ENCODE assay signal across 22 cellular contexts in the genomic region with DNA sequence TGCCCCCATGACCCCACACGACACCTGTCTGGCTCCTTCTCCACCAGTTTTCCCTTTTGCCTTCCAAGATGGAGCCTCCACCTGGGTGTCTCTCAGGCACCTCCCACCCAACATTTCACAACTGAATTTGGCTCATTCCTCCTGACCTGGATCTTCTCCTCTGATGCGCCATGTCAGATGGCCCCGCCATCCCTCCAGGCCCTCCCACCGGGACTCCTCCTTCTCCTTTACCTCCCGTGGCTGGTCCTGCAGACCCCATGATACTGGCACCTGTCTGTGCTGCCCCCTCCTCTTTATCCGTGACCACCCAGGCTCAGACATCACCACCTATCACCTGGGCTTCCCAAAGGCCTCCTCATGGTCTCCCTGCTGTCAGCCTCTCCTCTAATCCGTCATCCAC. TPM values are rescaled to one million over a fixed set of nuclear protein-coding genes. Genes with fewer than 3 reads are reported as not detected.
DNase-seq lines count a peak whose midpoint lies in the region; ATAC-seq, FAIRE-seq and TF ChIP-seq lines count a peak whose summit lies in the region.
"Had no signal": no experiment of that assay in that cellular context is flagged by ENCODE, and none has a peak within 500 bp of the region (broad histone marks: within the 10 kb centered on the region; RNA-seq: fewer than 3 reads in every experiment).

No MANE protein-coding gene starts in this region.

- H3K9me3 ChIP-seq in Caco-2 (peaks cover 4% of the 10 kb centered on the region; the same call in 1 of the 2 replicates), H9 (ENCODE audit: control insufficient read depth, low read depth, low read length) (no peaks in the 10 kb centered on the region), H1 (ENCODE audit: insufficient read depth in 2 of 2, low read depth in 1 of 2, low read length in 1 of 2) (no peaks in the 10 kb centered on the region), neuronal stem cell (replicated peaks in 1 of 2; ENCODE audit: control insufficient read depth in 2 of 2, insufficient read depth in 1 of 2, low read depth in 1 of 2, low read length in 2 of 2) (peaks cover 0 to 3% of the 10 kb centered on the region in 2 donors), transverse colon (no peaks in the 10 kb centered on the region), tibial nerve (no peaks in the 10 kb centered on the region)
- H3K9me3 ChIP-seq: BE2C had no signal

- H3K56ac ChIP-seq in H9 (ENCODE audit: insufficient read length, low read depth, low read length) (no peak overlapping the region), H1 (replicated peaks; ENCODE audit: insufficient read length, low read depth, low read length) (no peak overlapping the region)

- no peaks in the 10 kb centered on the region for H3K27me3 ChIP-seq in Caco-2 (replicated peaks; ENCODE audit: control insufficient read depth, insufficient read depth, low read length)
- no peaks in the 10 kb centered on the region for H3K27me3 ChIP-seq in H9 (ENCODE audit: insufficient read depth, low read length)
- H3K27me3 ChIP-seq in H1 (replicated peaks in 1 of 4; ENCODE audit: control insufficient read depth in 3 of 4, extremely low read depth in 1 of 4, insufficient read depth in 3 of 4, low read length in 3 of 4), result no peaks in the 10 kb centered on the region
- H3K27me3 ChIP-seq in neuronal stem cell (ENCODE audit: control insufficient read depth in 3 of 3, insufficient read depth in 3 of 3, low read depth in 1 of 3, low read length in 3 of 3), result no peaks in the 10 kb centered on the region
- peaks cover 3% of the 10 kb centered on the region for H3K27me3 ChIP-seq in transverse colon
- H3K27me3 ChIP-seq in tibial nerve, result no peaks in the 10 kb centered on the region
- H3K27me3 ChIP-seq: BE2C had no signal

- H3K79me1 ChIP-seq in H9 (ENCODE audit: insufficient read depth, low read depth, low read length, poor library complexity, severe bottlenecking) (no peaks in the 10 kb centered on the region), H1 (ENCODE audit: low read depth, low read length) (no peaks in the 10 kb centered on the region), neuronal stem cell (ENCODE audit: low read depth, low read length) (no peaks in the 10 kb centered on the region)

- H2AK5ac ChIP-seq in H9 (ENCODE audit: insufficient read length, low read length) (no peak overlapping the region), H1 (ENCODE audit: low read depth, low read length) (no peak overlapping the region), neuronal stem cell (ENCODE audit: low read depth, low read length) (peak overlapping the region; percentile 96)

- no peak overlapping the region for H2BK12ac ChIP-seq in H9 (ENCODE audit: insufficient read length, low read depth, low read length)
- H2BK12ac ChIP-seq in H1 (ENCODE audit: low read depth, low read length), result no peak overlapping the region
- H2BK12ac ChIP-seq in neuronal stem cell (ENCODE audit: low read length), result no peak overlapping the region

- no peaks in the 10 kb centered on the region for H3K36me3 ChIP-seq in Caco-2 (ENCODE audit: control insufficient read depth, insufficient read depth, low read length)
- H3K36me3 ChIP-seq in H1 (ENCODE audit: control insufficient read depth in 2 of 4, insufficient read depth in 4 of 4, low read length in 3 of 4), result no peaks in the 10 kb centered on the region
- no peaks in the 10 kb centered on the region for H3K36me3 ChIP-seq in neuronal stem cell (replicated peaks in 1 of 2; ENCODE audit: control insufficient read depth in 2 of 2, insufficient read depth in 2 of 2, low read length in 2 of 2)
- no peaks in the 10 kb centered on the region for H3K36me3 ChIP-seq in transverse colon
- H3K36me3 ChIP-seq in tibial nerve, result no peaks in the 10 kb centered on the region
- H3K36me3 ChIP-seq: BE2C had no signal

- H4K91ac ChIP-seq in H9 (ENCODE audit: insufficient read length, low read depth, low read length), result no peak overlapping the region
- no peak overlapping the region for H4K91ac ChIP-seq in H1 (replicated peaks; ENCODE audit: insufficient read length, low read length)
- H4K91ac ChIP-seq in neuronal stem cell (ENCODE audit: low read depth, low read length, poor library complexity), result no peak overlapping the region

- H2AFZ ChIP-seq in H9 (ENCODE audit: low read length) (no peak overlapping the region), H1 (ENCODE audit: low read length) (no peak overlapping the region), neuronal stem cell (ENCODE audit: low read length) (no peak overlapping the region)
- H2AFZ ChIP-seq: GM23338 had no signal

- no peak overlapping the region for H3K27ac ChIP-seq in H9 (ENCODE audit: insufficient read length, low read depth, low read length)
- H3K27ac ChIP-seq in H1 (ENCODE audit: low read depth, low read length), result no peak overlapping the region
- H3K27ac ChIP-seq in neuronal stem cell (replicated peaks; ENCODE audit: low read length), result no peak overlapping the region
- no peak overlapping the region for H3K27ac ChIP-seq in transverse colon
- H3K27ac ChIP-seq in tibial nerve, result no peak overlapping the region
- H3K27ac ChIP-seq: HL-60 had no signal

- H3K4me1 Mint-ChIP-seq in Caco-2 (ENCODE audit: low read depth, unreplicated experiment) (peaks cover 6% of the 10 kb centered on the region), H9 (peaks cover 0 to 8% of the 10 kb centered on the region in 2 experiments; a peak in 2 of 4 replicates)
- H3K4me1 Mint-ChIP-seq: GM23338 had no signal

- H2BK5ac ChIP-seq in H9 (ENCODE audit: insufficient read length, low read length) (no peak overlapping the region), H1 (ENCODE audit: low read depth, low read length) (no peak overlapping the region), neuronal stem cell (ENCODE audit: low read length) (no peak overlapping the region)

- no TSS peak for BruUV-seq in Caco-2 (replicated peaks; lab: Mats Ljungman, UMichigan)

- DNase-seq in Caco-2, result no peak
- peak; percentile 25 for DNase-seq in H9
- DNase-seq in H1 (ENCODE audit: low read depth in 1 of 2, low spot score in 2 of 2), result no peak
- no peak for DNase-seq in neuronal stem cell (ENCODE audit: low spot score)
- DNase-seq in islet precursor cell, result no peak
- no peak for DNase-seq in transverse colon
- DNase-seq in tibial nerve (ENCODE audit: low spot score in 2 of 2), result no peak
- DNase-seq: ACHN; BE2C; C1 segment of cervical spinal cord; CD4-positive, CD25-positive, alpha-beta regulatory T cell; CD8-positive, alpha-beta memory T cell; COR-L47 had no signal

- no peak for TF ChIP-seq POLR2A in H1 (IDR thresholded peaks at IDR 0.05; ENCODE audit: control extremely low read depth in 1 of 2, low read depth in 2 of 2, low read length in 2 of 2)
- no peak for TF ChIP-seq POLR2A in transverse colon (IDR thresholded peaks at IDR 0.05)
- no peak for TF ChIP-seq POLR2A in tibial nerve (IDR thresholded peaks at IDR 0.05)

- TF ChIP-seq EP300 in H1 (IDR thresholded peaks at IDR 0.05; ENCODE audit: borderline replicate concordance in 1 of 2, low read depth in 2 of 2, low read length in 2 of 2) (no peak), transverse colon (IDR thresholded peaks at IDR 0.05; ENCODE audit: low read depth) (no peak), tibial nerve (IDR thresholded peaks at IDR 0.05) (no peak)

- H3K36me3 Mint-ChIP-seq in Caco-2 (ENCODE audit: insufficient read depth, unreplicated experiment), result no peaks in the 10 kb centered on the region
- peaks cover 0 to 5% (median 0%) of the 10 kb centered on the region in 3 experiments; a peak in 2 of 7 replicates for H3K36me3 Mint-ChIP-seq in H9 (ENCODE audit: insufficient read depth in 1 of 3, low read depth in 3 of 3)
- H3K36me3 Mint-ChIP-seq: CD4-positive, CD25-positive, alpha-beta regulatory T cell; CD8-positive, alpha-beta memory T cell had no signal

- H3K23ac ChIP-seq in H9 (ENCODE audit: insufficient read length, low read depth, low read length), result no peak overlapping the region
- no peak overlapping the region for H3K23ac ChIP-seq in H1 (ENCODE audit: insufficient read length)
- H3K23ac ChIP-seq in neuronal stem cell (ENCODE audit: low read depth, low read length, poor library complexity), result no peak overlapping the region

- H2BK120ac ChIP-seq in H9 (ENCODE audit: low read depth, low read length, poor library complexity, severe bottlenecking) (no peak overlapping the region), H1 (replicated peaks; ENCODE audit: low read depth, low read length) (no peak overlapping the region), neuronal stem cell (ENCODE audit: low read depth, low read length) (no peak overlapping the region)

- no peak for ATAC-seq in GM19463 (IDR thresholded peaks at IDR 0.05; ENCODE audit: unreplicated experiment)
- ATAC-seq: GM23338, K562 had no signal

- H3K18ac ChIP-seq in H9 (ENCODE audit: insufficient read length, low read depth, low read length) (no peak overlapping the region), H1 (ENCODE audit: extremely low read depth, low read length) (no peak overlapping the region), neuronal stem cell (ENCODE audit: low read length) (peak overlapping the region; percentile 52)

- H3K4me1 ChIP-seq in Caco-2 (no peaks in the 10 kb centered on the region), H9 (ENCODE audit: insufficient read depth, low read length) (no peaks in the 10 kb centered on the region), H1 (replicated peaks in 1 of 4; ENCODE audit: control insufficient read depth in 3 of 4, insufficient read depth in 4 of 4, low read length in 3 of 4) (no peaks in the 10 kb centered on the region), neuronal stem cell (ENCODE audit: control insufficient read depth in 2 of 2, insufficient read depth in 1 of 2, low read depth in 1 of 2, low read length in 2 of 2) (peaks cover 0 to 4% of the 10 kb centered on the region in 2 donors), transverse colon (peaks cover 0 to 6% (median 4%) of the 10 kb centered on the region in 4 donors), tibial nerve (peaks cover 0 to 7% (median 2%) of the 10 kb centered on the region in 4 donors)
- H3K4me1 ChIP-seq: BE2C had no signal

- H4K5ac ChIP-seq in H9 (ENCODE audit: insufficient read length, low read depth, low read length) (no peak overlapping the region), H1 (ENCODE audit: insufficient read length, low read depth, low read length) (no peak overlapping the region)

- H2BK15ac ChIP-seq in H9 (ENCODE audit: low read depth, low read length) (no peak overlapping the region), H1 (ENCODE audit: low read length) (no peak overlapping the region), neuronal stem cell (ENCODE audit: low read length) (peak overlapping the region; percentile 41)

- no peak overlapping the region for H3K4me2 ChIP-seq in H9 (ENCODE audit: insufficient read depth, insufficient read length, low read length)
- H3K4me2 ChIP-seq in H1 (ENCODE audit: insufficient read depth in 1 of 2, low read depth in 2 of 2, low read length in 2 of 2), result no peak overlapping the region
- H3K4me2 ChIP-seq in neuronal stem cell (ENCODE audit: insufficient read depth, low read length, poor library complexity, severe bottlenecking), result no peak overlapping the region
- H3K4me2 ChIP-seq: GM23338 had no signal

- POLR2A ChIA-PET in Caco-2 (lab: Charles Lee) (no interaction called here), H1 (lab: Charles Lee; ENCODE audit: partially characterized antibody) (interaction anchor here (0.5 kb wide), 1 partner anchor 514 kb away, joined by 3 read pairs; no protein-coding TSS in a partner anchor)

- no peaks in the 10 kb centered on the region for H4K20me1 ChIP-seq in H9 (ENCODE audit: control insufficient read depth, insufficient read depth, insufficient read length)
- peaks cover 0 to 4% of the 10 kb centered on the region in 2 experiments for H4K20me1 ChIP-seq in H1 (replicated peaks in 1 of 2; ENCODE audit: control insufficient read depth in 1 of 2, insufficient read depth in 2 of 2, low read length in 2 of 2)

- H3K4me3 ChIP-seq in Caco-2 (ENCODE audit: low read depth, low read length) (no peak overlapping the region), H1 (ENCODE audit: extremely low read depth in 1 of 4, insufficient read depth in 2 of 4, low read depth in 3 of 4, low read length in 4 of 4) (no peak overlapping the region), neuronal stem cell (ENCODE audit: low read length in 2 of 2) (no peak overlapping the region), transverse colon (no peak overlapping the region), tibial nerve (no peak overlapping the region)
- H3K4me3 ChIP-seq: GM23338, K562 had no signal

- FAIRE-seq in H1 (lab: Jason Lieb, UNC), result no peak
- FAIRE-seq: A204.1, D721Med, G401.6, GM12892, GM18507, K562 had no signal

- H3K4me3 Mint-ChIP-seq in Caco-2 (ENCODE audit: unreplicated experiment) (no peak overlapping the region), H9 (no peak overlapping the region)
- H3K4me3 Mint-ChIP-seq: CD4-positive, CD25-positive, alpha-beta regulatory T cell; GM23338 had no signal

- H2BK20ac ChIP-seq in H9 (ENCODE audit: low read depth, low read length, poor library complexity, severe bottlenecking) (no peak overlapping the region), H1 (ENCODE audit: low read length) (no peak overlapping the region)

- H3K27me3 Mint-ChIP-seq in Caco-2 (ENCODE audit: insufficient read depth, unreplicated experiment) (peaks cover 2% of the 10 kb centered on the region), H9 (ENCODE audit: low read depth) (peaks cover 2% of the 10 kb centered on the region; the same call in 1 of the 2 replicates)

- H3K9ac ChIP-seq in H9 (ENCODE audit: extremely low read depth, insufficient read length, low read length) (no peak overlapping the region), H1 (replicated peaks in 1 of 4; ENCODE audit: extremely low read depth in 1 of 4, low read depth in 3 of 4, low read length in 3 of 4) (no peak overlapping the region), neuronal stem cell (ENCODE audit: low read depth, low read length, poor library complexity) (no peak overlapping the region)

- H3K4ac ChIP-seq in H9 (ENCODE audit: low read depth, low read length) (no peak overlapping the region), H1 (replicated peaks; ENCODE audit: insufficient read length, low read depth, low read length) (no peak overlapping the region), neuronal stem cell (ENCODE audit: low read length) (no peak overlapping the region)

- TF ChIP-seq RAD21 in H1 (IDR thresholded peaks at IDR 0.05 in 1 of 2, conservative IDR thresholded peaks at IDR 0.05 in 1 of 2; ENCODE audit: low read depth in 2 of 2, low read length in 2 of 2), result no peak

- H3K27ac Mint-ChIP-seq in Caco-2 (ENCODE audit: unreplicated experiment) (peak overlapping the region; percentile 49), H9 (peak overlapping the region in 1 of 3 experiments; percentile 64; a peak in 2 of 7 replicates)
- H3K27ac Mint-ChIP-seq: GM23338 had no signal

- H3K14ac ChIP-seq in H9 (ENCODE audit: insufficient read depth, low read length) (no peak overlapping the region), H1 (ENCODE audit: insufficient read length) (no peak overlapping the region), neuronal stem cell (ENCODE audit: low read length) (no peak overlapping the region)

- H4K8ac ChIP-seq in H9 (replicated peaks; ENCODE audit: insufficient read length, low read depth, low read length) (no peak overlapping the region), H1 (ENCODE audit: extremely low read depth, insufficient read depth, low read length) (peak overlapping the region; percentile 92; the same call in 1 of the 2 replicates), neuronal stem cell (ENCODE audit: low read depth, low read length) (no peak overlapping the region)

- H3K79me2 ChIP-seq in H9 (ENCODE audit: insufficient read depth, low read length) (no peaks in the 10 kb centered on the region), H1 (ENCODE audit: control insufficient read depth in 1 of 2, insufficient read depth in 2 of 2, low read length in 2 of 2) (no peaks in the 10 kb centered on the region)

- TF ChIP-seq CTCF in Caco-2 (IDR thresholded peaks at IDR 0.05; ENCODE audit: insufficient read depth in 1 of 2, low read depth in 1 of 2, low read length in 1 of 2, severe bottlenecking in 1 of 2, unreplicated experiment in 1 of 2), result no peak
- no peak for TF ChIP-seq CTCF in H9 (conservative IDR thresholded peaks at IDR 0.05)
- TF ChIP-seq CTCF in H1 (IDR thresholded peaks at IDR 0.05; ENCODE audit: control extremely low read depth in 1 of 3, insufficient read depth in 1 of 3, low read depth in 1 of 3, low read length in 3 of 3), result no peak
- TF ChIP-seq CTCF in transverse colon (IDR thresholded peaks at IDR 0.05), result no peak
- TF ChIP-seq CTCF in tibial nerve (IDR thresholded peaks at IDR 0.05), result no peak

- no peaks in the 10 kb centered on the region for H3K23me2 ChIP-seq in H9 (ENCODE audit: insufficient read length, low read depth, low read length, poor library complexity, severe bottlenecking)
- peaks cover 7% of the 10 kb centered on the region; the same call in 1 of the 2 replicates for H3K23me2 ChIP-seq in H1 (ENCODE audit: low read depth, low read length)

- CTCF ChIA-PET in Caco-2 (lab: Charles Lee) (no interaction called here), H1 (lab: Charles Lee; ENCODE audit: partially characterized antibody) (interaction anchor here (1.6 kb wide), 1 partner anchor 18 kb away, joined by 4 read pairs; no protein-coding TSS in a partner anchor)

- in situ Hi-C loops in transverse colon (cut with MboI; ENCODE audit: low pct_ligation_motif_present in 1 of 4, low pct_unique_long_range_greater_than_20kb in 1 of 4, low sequenced_read_pairs in 3 of 4), result no loop called here

- no peak overlapping the region for H3T11ph ChIP-seq in H9 (ENCODE audit: low read length)

- H3K9me3 Mint-ChIP-seq in Caco-2 (ENCODE audit: unreplicated experiment), result peaks cover 15% of the 10 kb centered on the region
- H3K9me3 Mint-ChIP-seq in H9, result peaks cover 5 to 6% of the 10 kb centered on the region in 2 experiments; a peak in 3 of 5 replicates
- H3K9me3 Mint-ChIP-seq: CD4-positive, CD25-positive, alpha-beta regulatory T cell; CD8-positive, alpha-beta memory T cell had no signal

- intact Hi-C loops in Caco-2 (cut with micrococcal nuclease; ENCODE audit: unreplicated experiment), result no loop called here
- intact Hi-C loops in transverse colon (cut with DNase I; ENCODE audit: low total_unique reads), result no loop called here

- no CpG with 5 or more reads among the region's 7 CpGs for WGBS in H9 (ENCODE audit: extremely low coverage, insufficient read length, low lambda C conversion rate)
- 91% methylated on average over 7 of the region's 7 CpGs; no CpG with 5 or more reads in 1 of the 2 experiments for WGBS in H1 (ENCODE audit: extremely low coverage in 1 of 2, insufficient coverage in 1 of 2, insufficient read length in 1 of 2, insufficient replicate concordance in 2 of 2, low coverage in 1 of 2, low lambda C conversion rate in 2 of 2, missing lambda C conversion rate in 1 of 2), 2 experiments
- no CpG with 5 or more reads among the region's 7 CpGs for WGBS in neuronal stem cell (ENCODE audit: extremely low coverage in 2 of 2, insufficient read length in 2 of 2, insufficient replicate concordance in 1 of 2), 2 donors
- 84 to 100% methylated on average over 3 to 7 of the region's 7 CpGs for WGBS in transverse colon (ENCODE audit: low coverage in 1 of 2), 2 donors
- WGBS in tibial nerve, 2 donors, result 87 to 89% methylated on average over 7 of the region's 7 CpGs

RNA-seq across cellular contexts. Expression of gene TRPV3, which starts 4.7 kb away (rescaled TPM):
- 8.4 and 8.9 TPM in 2 replicates for total RNA-seq in Caco-2 (2022)
- total RNA-seq in H9 (2021), result 0.63 and 1.2 TPM in 2 replicates
- 0.40 and 0.56 TPM in 2 replicates for total RNA-seq in H1 (2021; fragmentation: NEBNext Ultra II Directional; extraction: Animal tissue kit (Norgen Biotek cat#: 25700))
- polyA plus RNA-seq in H1 (2011; rRNA removed), result 1.0 and 1.1 TPM in 2 replicates
- 1.6 TPM for polyA plus RNA-seq in H1 (2011; cell fraction: cytosol; rRNA removed)
- polyA plus RNA-seq in H1 (2011; cell fraction: nucleus; rRNA removed), result 3.0 TPM
- polyA plus RNA-seq in H1 (2012, experiment 1 of 2), result 0.55 to 0.91 TPM (median 0.73 TPM) in 4 replicates
- 0.12 TPM for polyA plus RNA-seq in H1 (2012, experiment 2 of 2)
- 0.36 TPM for polyA plus RNA-seq in H1 (2013, experiment 1 of 2)
- polyA plus RNA-seq in H1 (2013, experiment 2 of 2), result 0.28 TPM
- polyA minus RNA-seq in H1 (2011; rRNA and poly(A)+ RNA removed), result 1.9 and 5.2 TPM in 2 replicates
- 1.3 TPM for polyA minus RNA-seq in H1 (2011; cell fraction: cytosol; rRNA and poly(A)+ RNA removed)
- polyA minus RNA-seq in H1 (2011; cell fraction: nucleus; rRNA and poly(A)+ RNA removed), result 1.9 TPM
- polyA plus RNA-seq in neuronal stem cell (2013, experiment 1 of 2), result 2.0 TPM
- polyA plus RNA-seq in neuronal stem cell (2013, experiment 2 of 2), result 2.4 TPM
- total RNA-seq in transverse colon, result 1 to 10 TPM in 3 of 4 donors, under 1 TPM in 1; 0.20 to 7.1 (median 3.7) TPM
- 10 to 100 TPM in 1 of 4 donors, 1 to 10 TPM in 3; 4.2 to 21.4 (median 9.7) TPM for total RNA-seq in tibial nerve

RNA-seq across cellular contexts. Expression of gene TRPV1, which starts 56.3 kb away (rescaled TPM):
- total RNA-seq in Caco-2 (2022), result 1.8 and 3.1 TPM in 2 replicates
- total RNA-seq in H9 (2021), result 5.5 and 8.1 TPM in 2 replicates
- total RNA-seq in H1 (2021; fragmentation: NEBNext Ultra II Directional; extraction: Animal tissue kit (Norgen Biotek cat#: 25700)), result 2.5 and 3.0 TPM in 2 replicates
- polyA plus RNA-seq in H1 (2011; rRNA removed), result 3.0 and 3.5 TPM in 2 replicates
- polyA plus RNA-seq in H1 (2011; cell fraction: cytosol; rRNA removed), result 3.4 TPM
- polyA plus RNA-seq in H1 (2011; cell fraction: nucleus; rRNA removed), result 10.8 TPM
- polyA plus RNA-seq in H1 (2012, experiment 1 of 2), result 2.8 to 3.6 TPM (median 3.5 TPM) in 4 replicates
- polyA plus RNA-seq in H1 (2012, experiment 2 of 2), result 1.5 TPM
- 2.1 TPM for polyA plus RNA-seq in H1 (2013, experiment 1 of 2)
- polyA plus RNA-seq in H1 (2013, experiment 2 of 2), result 1.9 TPM
- polyA minus RNA-seq in H1 (2011; rRNA and poly(A)+ RNA removed), result 3.5 and 4.8 TPM in 2 replicates
- 0.88 TPM for polyA minus RNA-seq in H1 (2011; cell fraction: cytosol; rRNA and poly(A)+ RNA removed)
- 3.9 TPM for polyA minus RNA-seq in H1 (2011; cell fraction: nucleus; rRNA and poly(A)+ RNA removed)
- polyA plus RNA-seq in neuronal stem cell (2013, experiment 1 of 2), result 3.2 TPM
- 3.3 TPM for polyA plus RNA-seq in neuronal stem cell (2013, experiment 2 of 2)
- total RNA-seq in transverse colon, result 10 to 100 TPM in 3 of 4 donors, 1 to 10 TPM in 1; 7.0 to 30.7 (median 10.7) TPM
- total RNA-seq in tibial nerve, result 10 to 100 TPM; 11.3 to 31.5 (median 12.1) TPM
